In the genomic region with DNA sequence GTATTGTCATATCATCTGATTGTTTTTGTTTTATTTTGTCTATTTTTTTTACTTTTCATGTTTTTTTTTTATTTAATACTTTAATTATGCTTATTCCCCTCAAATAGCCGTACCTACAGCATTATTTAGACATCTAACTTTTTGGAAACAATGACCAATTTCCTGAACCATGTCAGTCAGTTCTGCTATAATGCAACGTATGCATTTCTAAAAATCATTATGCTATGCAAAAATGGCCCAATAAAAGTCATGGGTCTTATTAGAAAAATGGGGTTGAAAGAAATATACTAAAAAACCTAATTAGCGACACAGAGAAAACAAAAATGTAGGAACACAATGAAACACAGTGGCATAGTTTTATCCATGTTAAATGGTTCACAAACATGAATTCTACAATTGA, we compare ENCODE assay signal across 7 cellular contexts.
"Had no signal": no experiment of that assay in that cellular context is flagged by ENCODE, and none has a peak within 500 bp of the region (broad histone marks: within the 10 kb centered on the region; RNA-seq: fewer than 3 reads in every experiment).

No MANE protein-coding gene starts in this region.

- DNase-seq: GDM1, GF-D8 had no signal

- ATAC-seq: GM12878 had no signal

- FAIRE-seq: GM12878, GM12891, GM12892, GM18507, GM19239 had no signal

- H3K4me3 ChIP-seq: GM12878 had no signal
